ENCODE assay signal across 12 cellular contexts in the genomic region with DNA sequence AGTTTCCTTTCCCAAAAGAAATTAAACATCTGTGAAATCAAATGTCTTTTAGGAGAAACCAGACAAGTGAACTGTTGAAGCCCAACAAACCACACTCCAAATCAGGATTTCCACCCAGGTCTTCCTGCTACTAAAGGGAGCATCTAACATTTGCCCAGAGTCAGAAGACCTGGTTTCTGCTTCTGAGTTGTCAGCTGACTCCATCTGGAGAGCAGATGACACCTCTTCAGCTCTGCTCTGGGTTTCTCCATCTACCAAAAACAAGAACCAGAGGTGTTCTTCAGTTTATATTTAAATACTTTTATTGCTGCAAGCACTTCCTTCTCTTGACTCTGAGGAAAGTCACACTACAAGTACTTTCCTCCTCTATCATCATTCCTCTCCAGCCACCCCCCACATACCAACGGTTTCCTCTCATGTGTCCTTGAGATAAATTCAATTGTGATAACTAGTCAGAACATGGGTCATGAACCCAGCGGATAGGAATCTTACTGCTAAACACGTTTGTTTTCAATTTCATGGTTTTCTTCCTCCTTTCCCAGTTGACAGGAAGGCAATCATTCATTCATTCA.
DNase-seq lines count a peak whose midpoint lies in the region; ATAC-seq and TF ChIP-seq lines count a peak whose summit lies in the region.
"Had no signal": no experiment of that assay in that cellular context is flagged by ENCODE, and none has a peak within 500 bp of the region (broad histone marks: within the 10 kb centered on the region; RNA-seq: fewer than 3 reads in every experiment).

No MANE protein-coding gene starts in this region.

- peak; percentile 48 for ATAC-seq in GM21717 (IDR thresholded peaks at IDR 0.05; ENCODE audit: unreplicated experiment)
- no peak for ATAC-seq in GM21786 (IDR thresholded peaks at IDR 0.05; ENCODE audit: unreplicated experiment)
- ATAC-seq in HG02840 (IDR thresholded peaks at IDR 0.05; ENCODE audit: low FRiP score, unreplicated experiment) = no peak
- ATAC-seq: gastrocnemius medialis had no signal

- peaks cover 75% of the 10 kb centered on the region for H3K79me2 ChIP-seq in OCI-LY3 (ENCODE audit: low read length)

- H3K4me3 ChIP-seq in OCI-LY3 (ENCODE audit: low read length) (peak overlapping the region; percentile 72), foreskin fibroblast (ENCODE audit: low read depth in 1 of 2, low read length in 2 of 2) (no peak overlapping the region)
- H3K4me3 ChIP-seq: gastrocnemius medialis had no signal

- no peaks in the 10 kb centered on the region for H3K9me3 ChIP-seq in OCI-LY3 (ENCODE audit: insufficient read depth, low read length)
- H3K9me3 ChIP-seq: gastrocnemius medialis had no signal

- peak overlapping the region; percentile 88 for H3K27ac ChIP-seq in OCI-LY3 (ENCODE audit: low read length)
- H3K27ac ChIP-seq: gastrocnemius medialis had no signal

- H3K4me2 ChIP-seq in OCI-LY3 (ENCODE audit: low read length) = peak overlapping the region; percentile 99

- no peaks in the 10 kb centered on the region for H4K20me1 ChIP-seq in OCI-LY3 (ENCODE audit: insufficient read depth, low read length)

- DNase-seq in EH (ENCODE audit: low read depth) = peak; percentile 55
- DNase-seq in foreskin fibroblast = peak; percentile 34 to 47
- DNase-seq in dedifferentiated amniotic fluid mesenchymal stem cell (ENCODE audit: extremely low spot score) = no peak
- DNase-seq in NCI-H69 (lab: John Stamatoyannopoulos, UW) = no peak
- DNase-seq: activated effector memory CD4-positive, alpha-beta T cell treated with anti-CD3 and anti-CD28 coated beads, Interleukin-2, amount 50 U/mL, for 16 hours; gastrocnemius medialis; NCI-H2081; stimulated activated CD8-positive, alpha-beta memory T cell treated with anti-CD3 and anti-CD28 coated beads, Interleukin-4, amount 100 ng/mL, for 48 hours had no signal

- H3K9ac ChIP-seq in OCI-LY3 (ENCODE audit: low read length) = peak overlapping the region; percentile 64

- TF ChIP-seq CTCF in OCI-LY3 (IDR thresholded peaks at IDR 0.05; ENCODE audit: low read depth, low read length) = no peak
- no peak for TF ChIP-seq CTCF in foreskin fibroblast (IDR thresholded peaks at IDR 0.05; ENCODE audit: low read depth, low read length)

- peaks cover 68% of the 10 kb centered on the region for H3K4me1 ChIP-seq in OCI-LY3 (ENCODE audit: low read length)

- no peaks in the 10 kb centered on the region for H3K27me3 ChIP-seq in OCI-LY3 (ENCODE audit: low read depth, low read length)
- H3K27me3 ChIP-seq: gastrocnemius medialis had no signal

- no peaks in the 10 kb centered on the region for H3K36me3 ChIP-seq in OCI-LY3 (replicated peaks; ENCODE audit: low read depth, low read length)
- H3K36me3 ChIP-seq: gastrocnemius medialis had no signal

- no peak overlapping the region for H2AFZ ChIP-seq in OCI-LY3 (ENCODE audit: low read depth, low read length)

Comparison
In these comparisons a context has a peak if more than half of its experiments do, and no peak if none do; other contexts are left out.
1. DNase-seq: peak in EH (single experiment) and foreskin fibroblast (2 of 2); none in dedifferentiated amniotic fluid mesenchymal stem cell (single experiment) and NCI-H69 (single experiment).